In the genomic region with DNA sequence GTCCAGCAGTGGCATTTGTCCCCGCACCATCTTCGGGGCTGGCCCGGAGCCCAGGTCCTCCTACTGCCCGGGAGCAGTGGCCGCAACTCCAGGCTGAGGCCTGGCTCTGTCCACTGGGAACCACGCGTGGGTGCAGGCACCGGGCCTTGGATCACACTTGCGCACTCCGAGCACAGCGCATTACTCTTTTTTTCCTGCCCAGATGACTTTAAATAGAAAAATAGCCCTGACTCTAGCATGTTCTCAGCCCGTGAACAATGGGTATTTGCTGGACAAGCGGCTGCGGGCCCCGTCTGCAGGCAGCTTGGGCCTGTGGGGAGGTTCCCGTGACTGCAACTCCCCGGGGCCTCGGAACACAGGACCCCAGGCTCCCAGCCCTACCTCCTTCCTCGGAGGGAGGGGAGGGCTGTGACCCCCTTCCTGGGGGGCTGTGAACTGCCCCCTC, we compare ENCODE assay signal across 11 cellular contexts.
DNase-seq lines count a peak whose midpoint lies in the region; ATAC-seq, FAIRE-seq and TF ChIP-seq lines count a peak whose summit lies in the region.
"Had no signal": no experiment of that assay in that cellular context is flagged by ENCODE, and none has a peak within 500 bp of the region (broad histone marks: within the 10 kb centered on the region; RNA-seq: fewer than 3 reads in every experiment).

No MANE protein-coding gene starts in this region.

- peaks cover 69% of the 10 kb centered on the region for H3K27me3 Mint-ChIP-seq in progenitor cell of endocrine pancreas

- 65% methylated on average over 7 of the region's 19 CpGs for WGBS in HepG2 (ENCODE audit: low lambda C conversion rate)

- TF ChIP-seq CTCF in right atrium auricular region (IDR thresholded peaks at IDR 0.05) (no peak), progenitor cell of endocrine pancreas (IDR thresholded peaks at IDR 0.05; ENCODE audit: unreplicated experiment) (no peak), HepG2 (CRISPR knock-in tag; IDR thresholded peaks at IDR 0.05) (no peak)

- POLR2A ChIA-PET in HepG2 (lab: Yijun Ruan, JAX) = no interaction called here

- no peaks in the 10 kb centered on the region for H3K9me3 ChIP-seq in right atrium auricular region
- no peaks in the 10 kb centered on the region for H3K9me3 ChIP-seq in HepG2 (ENCODE audit: low read length)

- H3K36me3 ChIP-seq in right atrium auricular region (no peaks in the 10 kb centered on the region), HepG2 (replicated peaks in 1 of 2; ENCODE audit: control insufficient read depth in 1 of 2, insufficient read depth in 2 of 2, low read length in 2 of 2) (no peaks in the 10 kb centered on the region)

- in situ Hi-C loops in HepG2 (cut with HindIII; ENCODE audit: extremely low pct_ligation_motif_present, low pct_unique_long_range_greater_than_20kb) = no loop called here

- H3K27ac ChIP-seq in right atrium auricular region (peak overlapping the region; percentile 70 to 80), HepG2 (ENCODE audit: extremely low read length, insufficient read depth, low read length) (no peak overlapping the region)

- intact Hi-C loops in HepG2 (cut with micrococcal nuclease; ENCODE audit: unreplicated experiment) = no loop called here

- H3K36me3 Mint-ChIP-seq in progenitor cell of endocrine pancreas (ENCODE audit: insufficient read depth) = no peaks in the 10 kb centered on the region

- ATAC-seq in HepG2 = no peak; the same call in 2 of the 3 replicates

- no peak for FAIRE-seq in HepG2 (lab: Jason Lieb, UNC)
- FAIRE-seq: D721Med, endometrium had no signal

- H3K4me3 Mint-ChIP-seq in progenitor cell of endocrine pancreas (ENCODE audit: low read depth) = peak overlapping the region; percentile 44

- no TSS peak for BruUV-seq in HepG2 (replicated peaks; lab: Mats Ljungman, UMichigan)

- H3K27me3 ChIP-seq in right atrium auricular region (peaks cover 7 to 10% of the 10 kb centered on the region in 2 donors), HepG2 (ENCODE audit: control insufficient read depth in 1 of 2, insufficient read depth in 2 of 2, low read length in 2 of 2) (peaks cover 7 to 57% of the 10 kb centered on the region in 2 experiments)

- H3K4me1 Mint-ChIP-seq in progenitor cell of endocrine pancreas (ENCODE audit: low read depth) = peaks cover 20% of the 10 kb centered on the region

- no peaks in the 10 kb centered on the region for H3K9me3 Mint-ChIP-seq in progenitor cell of endocrine pancreas (ENCODE audit: low read depth)

- H3K4me3 ChIP-seq in right atrium auricular region (peak overlapping the region; percentile 30 to 44), HepG2 (replicated peaks in 1 of 3; ENCODE audit: insufficient read depth in 1 of 3, low read depth in 2 of 3, low read length in 3 of 3) (no peak overlapping the region)

- TF ChIP-seq RAD21 in HepG2 (CRISPR knock-in tag; IDR thresholded peaks at IDR 0.05) = no peak

- no peak overlapping the region for H3K4me2 ChIP-seq in HepG2 (ENCODE audit: low read depth, low read length)

- no peaks in the 10 kb centered on the region for H3K79me2 ChIP-seq in HepG2 (ENCODE audit: insufficient read depth, low read length)

- TF ChIP-seq EP300 in HepG2 (IDR thresholded peaks at IDR 0.05; ENCODE audit: low read depth in 2 of 2, low read length in 2 of 2) (no peak), HepG2 (CRISPR knock-in tag; IDR thresholded peaks at IDR 0.05; ENCODE audit: borderline replicate concordance) (no peak)

- H3K4me1 ChIP-seq in right atrium auricular region (peaks cover 0 to 44% of the 10 kb centered on the region in 2 donors), HepG2 (ENCODE audit: insufficient read depth, low read length) (no peaks in the 10 kb centered on the region)

- H3K27ac Mint-ChIP-seq in progenitor cell of endocrine pancreas = peak overlapping the region; percentile 49

- CTCF ChIA-PET in HepG2 (lab: Yijun Ruan, JAX; ENCODE audit: low intra/inter-chr PET ratio, low total read pairs) = no interaction called here

- TF ChIP-seq POLR2A in HepG2 (IDR thresholded peaks at IDR 0.05; ENCODE audit: insufficient read depth in 1 of 2, low read depth in 2 of 2, low read length in 2 of 2) = no peak

- DNase-seq in C1 segment of cervical spinal cord (lab: John Stamatoyannopoulos, UW) (peak in 8 of 14 donors; percentile 19 to 68 (median 56)), amniotic epithelial cell (ENCODE audit: low read depth) (peak; percentile 83), right atrium auricular region (ENCODE audit: low spot score) (peak; percentile 75), progenitor cell of endocrine pancreas (ENCODE audit: low spot score, unreplicated experiment) (no peak), NCI-H2081 (lab: John Stamatoyannopoulos, UW) (no peak), A172 (ENCODE audit: low spot score) (no peak), NCI-H2081 treated with DMSO at 0.1 percent for 48 hours (lab: John Stamatoyannopoulos, UW) (no peak), HepG2 (ENCODE audit: low spot score) (no peak)
- DNase-seq: activated CD4-positive, alpha-beta T cell treated with anti-CD3 and anti-CD28 coated beads for 1 hour had no signal

- H3K9ac ChIP-seq in HepG2 (ENCODE audit: insufficient read depth, low read depth, low read length) = no peak overlapping the region

- no peaks in the 10 kb centered on the region for H4K20me1 ChIP-seq in HepG2 (ENCODE audit: insufficient read depth, low read length)

- H2AFZ ChIP-seq in HepG2 (ENCODE audit: low read length) = no peak overlapping the region

TF ChIP-seq in HepG2, 621 proteins besides CTCF, POLR2A, EP300 and RAD21:
- TF ChIP-seq, protein P1, sequence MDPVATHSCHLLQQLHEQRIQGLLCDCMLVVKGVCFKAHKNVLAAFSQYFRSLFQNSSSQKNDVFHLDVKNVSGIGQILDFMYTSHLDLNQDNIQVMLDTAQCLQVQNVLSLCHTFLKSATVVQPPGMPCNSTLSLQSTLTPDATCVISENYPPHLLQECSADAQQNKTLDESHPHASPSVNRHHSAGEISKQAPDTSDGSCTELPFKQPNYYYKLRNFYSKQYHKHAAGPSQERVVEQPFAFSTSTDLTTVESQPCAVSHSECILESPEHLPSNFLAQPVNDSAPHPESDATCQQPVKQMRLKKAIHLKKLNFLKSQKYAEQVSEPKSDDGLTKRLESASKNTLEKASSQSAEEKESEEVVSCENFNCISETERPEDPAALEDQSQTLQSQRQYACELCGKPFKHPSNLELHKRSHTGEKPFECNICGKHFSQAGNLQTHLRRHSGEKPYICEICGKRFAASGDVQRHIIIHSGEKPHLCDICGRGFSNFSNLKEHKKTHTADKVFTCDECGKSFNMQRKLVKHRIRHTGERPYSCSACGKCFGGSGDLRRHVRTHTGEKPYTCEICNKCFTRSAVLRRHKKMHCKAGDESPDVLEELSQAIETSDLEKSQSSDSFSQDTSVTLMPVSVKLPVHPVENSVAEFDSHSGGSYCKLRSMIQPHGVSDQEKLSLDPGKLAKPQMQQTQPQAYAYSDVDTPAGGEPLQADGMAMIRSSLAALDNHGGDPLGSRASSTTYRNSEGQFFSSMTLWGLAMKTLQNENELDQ (CRISPR knock-in tag; IDR thresholded peaks at IDR 0.05; ENCODE audit: borderline replicate concordance) = no peak

Comparison
In these comparisons a context has a peak if more than half of its experiments do, and no peak if none do; other contexts are left out.
1. DNase-seq: peak in C1 segment of cervical spinal cord (8 of 14), amniotic epithelial cell (single experiment) and right atrium auricular region (single experiment); none in progenitor cell of endocrine pancreas (single experiment), NCI-H2081 (0 of 2), A172 (single experiment), NCI-H2081 treated with DMSO at 0.1 percent for 48 hours (single experiment) and HepG2 (single experiment).
2. H3K4me3 ChIP-seq: peak in right atrium auricular region (2 of 2); none in HepG2 (0 of 3).